Comparison of ENCODE assay signal across 14 cellular contexts in genomic region chr22:21946262-21946925, GRCh38. TPM values are rescaled to one million over a fixed set of nuclear protein-coding genes. Genes with fewer than 3 reads are reported as not detected.
A peak's percentile ranks its signal among the peaks of the same experiment; 100 is the strongest.
DNase-seq lines count a peak whose midpoint lies in the region; ATAC-seq, FAIRE-seq and TF ChIP-seq lines count a peak whose summit lies in the region.
"Had no signal": no experiment of that assay in that cellular context is flagged by ENCODE, and none has a peak within 500 bp of the region (broad histone marks: within the 10 kb centered on the region; RNA-seq: fewer than 3 reads in every experiment).

No MANE protein-coding gene starts in this region.

- H2AFZ ChIP-seq in HepG2 (ENCODE audit: low read length) (no peak overlapping the region), PC-3 (ENCODE audit: low read length) (no peak overlapping the region)

- no peak for ATAC-seq in right lobe of liver
- no peak for ATAC-seq in HepG2
- ATAC-seq in PC-3, result no peak
- ATAC-seq: T-cell had no signal

- TF ChIP-seq POLR2A in right lobe of liver (IDR thresholded peaks at IDR 0.05) (no peak), HepG2 (IDR thresholded peaks at IDR 0.05; ENCODE audit: insufficient read depth in 1 of 2, low read depth in 2 of 2, low read length in 2 of 2) (no peak), esophagus squamous epithelium (IDR thresholded peaks at IDR 0.05) (no peak)

- H3K27me3 ChIP-seq in right lobe of liver, result no peaks in the 10 kb centered on the region
- H3K27me3 ChIP-seq in HepG2 (ENCODE audit: control insufficient read depth in 1 of 2, insufficient read depth in 2 of 2, low read length in 2 of 2), result no peaks in the 10 kb centered on the region
- H3K27me3 ChIP-seq in esophagus squamous epithelium, result no peaks in the 10 kb centered on the region
- H3K27me3 ChIP-seq in effector memory CD4-positive, alpha-beta T cell (replicated peaks; ENCODE audit: control insufficient read depth, insufficient read depth, low read length, poor library complexity, severe bottlenecking), result no peaks in the 10 kb centered on the region
- H3K27me3 ChIP-seq in PC-3 (ENCODE audit: low read length), result no peaks in the 10 kb centered on the region
- H3K27me3 ChIP-seq in HAP-1 (ENCODE audit: low read depth), result no peaks in the 10 kb centered on the region
- H3K27me3 ChIP-seq: brain microvascular endothelial cell had no signal

- H3K4me1 ChIP-seq in right lobe of liver (peaks cover 0 to 26% (median 13%) of the 10 kb centered on the region in 4 donors), HepG2 (ENCODE audit: insufficient read depth, low read length) (peaks cover 5% of the 10 kb centered on the region), esophagus squamous epithelium (peaks cover 58 to 100% (median 90%) of the 10 kb centered on the region in 3 donors), PC-3 (ENCODE audit: insufficient read depth, low read length) (peaks cover 19% of the 10 kb centered on the region), HAP-1 (no peaks in the 10 kb centered on the region)
- peaks cover 13% of the 10 kb centered on the region for H3K4me1 ChIP-seq in effector memory CD4-positive, alpha-beta T cell (ENCODE audit: control insufficient read depth, insufficient read depth, low read length, poor library complexity, severe bottlenecking)

- peak overlapping the region; percentile 16 for H3K27ac Mint-ChIP-seq in progenitor cell of endocrine pancreas
- H3K27ac Mint-ChIP-seq: T-cell had no signal

- intact Hi-C loops in right lobe of liver (cut with DNase I), result no loop called here
- intact Hi-C loops in HepG2 (cut with micrococcal nuclease; ENCODE audit: unreplicated experiment), result no loop called here
- intact Hi-C loops in esophagus squamous epithelium (cut with DNase I), result no loop called here
- intact Hi-C loops in PC-3 (cut with micrococcal nuclease), result no loop called here

- H3K9ac ChIP-seq in HepG2 (ENCODE audit: insufficient read depth, low read depth, low read length) (no peak overlapping the region), PC-3 (ENCODE audit: low read length) (no peak overlapping the region)

- no peaks in the 10 kb centered on the region for H3K9me2 ChIP-seq in PC-3 (replicated peaks; ENCODE audit: low read length)

- CTCF ChIA-PET in HepG2 (lab: Yijun Ruan, JAX; ENCODE audit: low intra/inter-chr PET ratio, low total read pairs), result no interaction called here
- CTCF ChIA-PET in PC-3 (lab: Charles Lee), result no interaction called here

- TF ChIP-seq CTCF in right lobe of liver (IDR thresholded peaks at IDR 0.05), result no peak
- no peak for TF ChIP-seq CTCF in HepG2 (CRISPR knock-in tag; IDR thresholded peaks at IDR 0.05)
- no peak for TF ChIP-seq CTCF in esophagus squamous epithelium (IDR thresholded peaks at IDR 0.05)
- no peak for TF ChIP-seq CTCF in progenitor cell of endocrine pancreas (IDR thresholded peaks at IDR 0.05; ENCODE audit: unreplicated experiment)
- TF ChIP-seq CTCF in PC-3 (conservative IDR thresholded peaks at IDR 0.05; ENCODE audit: low read depth, low read length), result no peak

- DNase-seq in right lobe of liver (no peak), HepG2 (ENCODE audit: low spot score) (no peak), esophagus squamous epithelium (lab: John Stamatoyannopoulos, UW) (no peak), progenitor cell of endocrine pancreas (ENCODE audit: low spot score, unreplicated experiment) (no peak), PC-3 (no peak), HAP-1 (ENCODE audit: low spot score in 2 of 2) (no peak), ureter (ENCODE audit: low spot score) (no peak)
- no peak for DNase-seq in effector memory CD4-positive, alpha-beta T cell
- DNase-seq: activated CD4-positive, alpha-beta T cell treated with anti-CD3 and anti-CD28 coated beads for 48 hours; brain microvascular endothelial cell; DMS53; MM.1S; OCI-M1; T-cell had no signal

- peaks cover 15% of the 10 kb centered on the region for H3K4me1 Mint-ChIP-seq in progenitor cell of endocrine pancreas (ENCODE audit: low read depth)

- no peak overlapping the region for H3K4me3 ChIP-seq in right lobe of liver
- no peak overlapping the region for H3K4me3 ChIP-seq in HepG2 (replicated peaks in 1 of 3; ENCODE audit: insufficient read depth in 1 of 3, low read depth in 2 of 3, low read length in 3 of 3)
- no peak overlapping the region for H3K4me3 ChIP-seq in esophagus squamous epithelium
- no peak overlapping the region for H3K4me3 ChIP-seq in effector memory CD4-positive, alpha-beta T cell (ENCODE audit: insufficient read depth, low read depth, low read length, poor library complexity, severe bottlenecking)
- no peak overlapping the region for H3K4me3 ChIP-seq in PC-3 (ENCODE audit: low read length)
- no peak overlapping the region for H3K4me3 ChIP-seq in HAP-1

- H3F3A ChIP-seq in PC-3 (ENCODE audit: low read length, unreplicated experiment), result peaks cover 7% of the 10 kb centered on the region

- BruUV-seq in HepG2 (replicated peaks; lab: Mats Ljungman, UMichigan) (no TSS peak), PC-3 (replicated peaks; lab: Mats Ljungman, UMichigan) (no TSS peak)

- no peak overlapping the region for H3K4me3 Mint-ChIP-seq in progenitor cell of endocrine pancreas (ENCODE audit: low read depth)
- H3K4me3 Mint-ChIP-seq: T-cell had no signal

- no peaks in the 10 kb centered on the region for H3K9me3 ChIP-seq in right lobe of liver
- H3K9me3 ChIP-seq in HepG2 (ENCODE audit: low read length), result no peaks in the 10 kb centered on the region
- H3K9me3 ChIP-seq in esophagus squamous epithelium, result no peaks in the 10 kb centered on the region
- no peaks in the 10 kb centered on the region for H3K9me3 ChIP-seq in effector memory CD4-positive, alpha-beta T cell (ENCODE audit: control insufficient read depth, low read length)
- no peaks in the 10 kb centered on the region for H3K9me3 ChIP-seq in PC-3 (ENCODE audit: low read length)
- no peaks in the 10 kb centered on the region for H3K9me3 ChIP-seq in HAP-1

- no CpG with 5 or more reads among the region's 12 CpGs for WGBS in right lobe of liver (ENCODE audit: insufficient coverage, low coverage, low lambda C conversion rate, missing lambda C conversion rate)
- 95% methylated on average over 9 of the region's 12 CpGs for WGBS in HepG2 (ENCODE audit: low lambda C conversion rate)
- WGBS in esophagus squamous epithelium, 2 donors, result 80 to 86% methylated on average over 7 to 9 of the region's 12 CpGs

- TF ChIP-seq EP300 in HepG2 (IDR thresholded peaks at IDR 0.05; ENCODE audit: low read depth in 2 of 2, low read length in 2 of 2) (no peak), HepG2 (CRISPR knock-in tag; IDR thresholded peaks at IDR 0.05; ENCODE audit: borderline replicate concordance) (no peak)

- no peaks in the 10 kb centered on the region for H3K27me3 Mint-ChIP-seq in progenitor cell of endocrine pancreas
- H3K27me3 Mint-ChIP-seq: T-cell had no signal

- H3K9me3 Mint-ChIP-seq in progenitor cell of endocrine pancreas (ENCODE audit: low read depth), result no peaks in the 10 kb centered on the region
- H3K9me3 Mint-ChIP-seq: T-cell had no signal

- no peak overlapping the region for H3K4me2 ChIP-seq in HepG2 (ENCODE audit: low read depth, low read length)
- no peak overlapping the region for H3K4me2 ChIP-seq in PC-3 (ENCODE audit: low read length)

- no peak for TF ChIP-seq RAD21 in HepG2 (CRISPR knock-in tag; IDR thresholded peaks at IDR 0.05)

- POLR2A ChIA-PET in HepG2 (lab: Yijun Ruan, JAX), result no interaction called here
- POLR2A ChIA-PET in PC-3 (lab: Charles Lee; ENCODE audit: unreplicated experiment), result no interaction called here

- H3K36me3 Mint-ChIP-seq in progenitor cell of endocrine pancreas (ENCODE audit: insufficient read depth), result peaks cover 12% of the 10 kb centered on the region

- H3K27ac ChIP-seq in right lobe of liver (peak overlapping the region in 2 of 3 donors; percentile 10 to 45), HepG2 (ENCODE audit: extremely low read length, insufficient read depth, low read length) (no peak overlapping the region), esophagus squamous epithelium (peak overlapping the region; percentile 71 to 96 (median 94)), PC-3 (ENCODE audit: low read length) (no peak overlapping the region)
- H3K27ac ChIP-seq in effector memory CD4-positive, alpha-beta T cell (ENCODE audit: insufficient read depth, low read length, poor library complexity, severe bottlenecking), result no peak overlapping the region

- in situ Hi-C loops in HepG2 (cut with HindIII; ENCODE audit: extremely low pct_ligation_motif_present, low pct_unique_long_range_greater_than_20kb) (loop anchor here (5.0 kb wide), 1 partner anchor 234 kb away; no protein-coding TSS in a partner anchor), HAP-1 (cut with MboI; ENCODE audit: low sequenced_read_pairs) (no loop called here)

- H3K79me2 ChIP-seq in HepG2 (ENCODE audit: insufficient read depth, low read length) (no peaks in the 10 kb centered on the region), PC-3 (ENCODE audit: low read length) (peaks cover 21% of the 10 kb centered on the region)

- no peak for FAIRE-seq in HepG2 (lab: Jason Lieb, UNC)

- H3K36me3 ChIP-seq in right lobe of liver, result no peaks in the 10 kb centered on the region
- H3K36me3 ChIP-seq in HepG2 (replicated peaks in 1 of 2; ENCODE audit: control insufficient read depth in 1 of 2, insufficient read depth in 2 of 2, low read length in 2 of 2), result peaks cover 5 to 20% of the 10 kb centered on the region in 2 experiments; a peak in 4 of 5 replicates
- H3K36me3 ChIP-seq in esophagus squamous epithelium, result peaks cover 18 to 30% (median 21%) of the 10 kb centered on the region in 3 donors
- peaks cover 11% of the 10 kb centered on the region for H3K36me3 ChIP-seq in effector memory CD4-positive, alpha-beta T cell (ENCODE audit: control insufficient read depth, insufficient read depth, low read length)
- H3K36me3 ChIP-seq in PC-3 (ENCODE audit: low read depth, low read length), result no peaks in the 10 kb centered on the region
- peaks cover 9% of the 10 kb centered on the region for H3K36me3 ChIP-seq in HAP-1 (replicated peaks)

- 0 out of 2 replicates have a peak, but pooled peaks cover 4% of the 10 kb centered on the region for H4K20me1 ChIP-seq in HepG2 (ENCODE audit: insufficient read depth, low read length)
- H4K20me1 ChIP-seq in PC-3 (ENCODE audit: low read length), result no peaks in the 10 kb centered on the region

RNA-seq across cellular contexts. Expression of gene PPM1F, which starts 6.3 kb away (rescaled TPM):
- total RNA-seq in right lobe of liver (10 to 100 TPM in 4 of 6 experiments, 1 to 10 TPM in 2; 5.0 to 19.4 (median 12.8) TPM), HepG2 (2016; rRNA removed; fragmentation: Illumina TruSeq; extraction: Trizol) (19.6 and 20.4 TPM in 2 replicates), esophagus squamous epithelium (10 to 100 TPM; 22.2 to 39.7 (median 25.9) TPM), progenitor cell of endocrine pancreas (22.7 and 25.2 TPM in 2 replicates), PC-3 (2014; rRNA removed) (40.4 and 46.2 TPM in 2 replicates), ureter (39.9 TPM)
- 1.8 TPM in 2 replicates for total RNA-seq in HepG2 (2016; cell fraction: cytosol; rRNA removed; fragmentation: Illumina TruSeq; extraction: Trizol; ENCODE audit: low read depth)
- total RNA-seq in HepG2 (2016; cell fraction: insoluble cytoplasmic fraction; rRNA removed; fragmentation: Illumina TruSeq; extraction: Trizol), result 19.5 and 19.8 TPM in 2 replicates
- total RNA-seq in HepG2 (2016; cell fraction: membrane; rRNA removed; fragmentation: Illumina TruSeq; extraction: Trizol), result 5.8 and 7.5 TPM in 2 replicates
- 13.2 and 13.5 TPM in 2 replicates for total RNA-seq in HepG2 (2016; cell fraction: nucleus; rRNA removed; fragmentation: Illumina TruSeq; extraction: Trizol)
- 11.0 and 14.4 TPM in 2 replicates for polyA plus RNA-seq in HepG2 (2011; rRNA removed)
- 8.9 and 10.5 TPM in 2 replicates for polyA plus RNA-seq in HepG2 (2011; cell fraction: cytosol; rRNA removed)
- polyA plus RNA-seq in HepG2 (2011; cell fraction: nucleus; rRNA removed), result 51.0 and 62.2 TPM in 2 replicates
- polyA plus RNA-seq in HepG2 (2012), result 7.7 and 10.0 TPM in 2 replicates
- 1.2 and 1.9 TPM in 2 replicates for polyA plus RNA-seq in HepG2 (2016; cell fraction: cytosol; fragmentation: Illumina TruSeq; extraction: Trizol; ENCODE audit: low read depth)
- 11.3 and 12.7 TPM in 2 replicates for polyA plus RNA-seq in HepG2 (2016; cell fraction: insoluble cytoplasmic fraction; fragmentation: Illumina TruSeq; extraction: Trizol; ENCODE audit: low read depth)
- polyA plus RNA-seq in HepG2 (2016; cell fraction: membrane; fragmentation: Illumina TruSeq; extraction: Trizol; ENCODE audit: low read depth), result 3.0 and 4.1 TPM in 2 replicates
- 19.5 and 30.2 TPM in 2 replicates for polyA plus RNA-seq in HepG2 (2016; cell fraction: nucleus; fragmentation: Illumina TruSeq; extraction: Trizol; ENCODE audit: insufficient read depth, low read depth)
- 9.9 and 30.7 TPM in 2 replicates for polyA minus RNA-seq in HepG2 (2011; rRNA and poly(A)+ RNA removed; ENCODE audit: low replicate concordance)
- polyA minus RNA-seq in HepG2 (2011; cell fraction: cytosol; rRNA and poly(A)+ RNA removed), result 9.1 and 9.8 TPM in 2 replicates
- polyA minus RNA-seq in HepG2 (2011; cell fraction: nucleus; rRNA and poly(A)+ RNA removed), result 7.8 and 8.6 TPM in 2 replicates

RNA-seq across cellular contexts. Expression of gene TOP3B, which starts 36.2 kb away (rescaled TPM):
- total RNA-seq in right lobe of liver, result 10 to 100 TPM; 13.5 to 20.4 (median 15.6) TPM
- 18.2 and 28.5 TPM in 2 replicates for total RNA-seq in HepG2 (2016; rRNA removed; fragmentation: Illumina TruSeq; extraction: Trizol)
- 15.2 and 19.6 TPM in 2 replicates for total RNA-seq in HepG2 (2016; cell fraction: cytosol; rRNA removed; fragmentation: Illumina TruSeq; extraction: Trizol; ENCODE audit: low read depth)
- 16.3 and 26.7 TPM in 2 replicates for total RNA-seq in HepG2 (2016; cell fraction: insoluble cytoplasmic fraction; rRNA removed; fragmentation: Illumina TruSeq; extraction: Trizol)
- total RNA-seq in HepG2 (2016; cell fraction: membrane; rRNA removed; fragmentation: Illumina TruSeq; extraction: Trizol), result 11.0 and 11.7 TPM in 2 replicates
- total RNA-seq in HepG2 (2016; cell fraction: nucleus; rRNA removed; fragmentation: Illumina TruSeq; extraction: Trizol), result 44.1 and 55.2 TPM in 2 replicates
- 29.7 and 36.2 TPM in 2 replicates for polyA plus RNA-seq in HepG2 (2011; rRNA removed)
- polyA plus RNA-seq in HepG2 (2011; cell fraction: cytosol; rRNA removed), result 8.8 and 12.0 TPM in 2 replicates
- polyA plus RNA-seq in HepG2 (2011; cell fraction: nucleus; rRNA removed), result 321 and 373 TPM in 2 replicates
- 22.3 and 45.3 TPM in 2 replicates for polyA plus RNA-seq in HepG2 (2012)
- polyA plus RNA-seq in HepG2 (2016; cell fraction: cytosol; fragmentation: Illumina TruSeq; extraction: Trizol; ENCODE audit: low read depth), result 1.6 and 1.8 TPM in 2 replicates
- 13.9 and 14.0 TPM in 2 replicates for polyA plus RNA-seq in HepG2 (2016; cell fraction: insoluble cytoplasmic fraction; fragmentation: Illumina TruSeq; extraction: Trizol; ENCODE audit: low read depth)
- polyA plus RNA-seq in HepG2 (2016; cell fraction: membrane; fragmentation: Illumina TruSeq; extraction: Trizol; ENCODE audit: low read depth), result 2.7 and 2.9 TPM in 2 replicates
- 115 and 122 TPM in 2 replicates for polyA plus RNA-seq in HepG2 (2016; cell fraction: nucleus; fragmentation: Illumina TruSeq; extraction: Trizol; ENCODE audit: insufficient read depth, low read depth)
- polyA minus RNA-seq in HepG2 (2011; rRNA and poly(A)+ RNA removed; ENCODE audit: low replicate concordance), result 29.4 and 31.9 TPM in 2 replicates
- polyA minus RNA-seq in HepG2 (2011; cell fraction: cytosol; rRNA and poly(A)+ RNA removed), result 3.7 and 5.9 TPM in 2 replicates
- 49.7 and 52.4 TPM in 2 replicates for polyA minus RNA-seq in HepG2 (2011; cell fraction: nucleus; rRNA and poly(A)+ RNA removed)
- total RNA-seq in esophagus squamous epithelium, result 10 to 100 TPM in 3 of 4 donors, 1 to 10 TPM in 1; 4.6 to 36.6 (median 23.4) TPM
- 81.1 and 83.3 TPM in 2 replicates for total RNA-seq in progenitor cell of endocrine pancreas
- 42.4 and 44.5 TPM in 2 replicates for total RNA-seq in PC-3 (2014; rRNA removed)
- total RNA-seq in ureter, result 29.7 TPM

Comparison
In these comparisons a context has a peak if more than half of its experiments do, and no peak if none do; other contexts are left out.
1. H3K27ac ChIP-seq: peak in right lobe of liver (2 of 3) and esophagus squamous epithelium (4 of 4); none in HepG2 (single experiment), effector memory CD4-positive, alpha-beta T cell (single experiment) and PC-3 (single experiment).